ENCODE assay signal across 7 cellular contexts in the genomic region with DNA sequence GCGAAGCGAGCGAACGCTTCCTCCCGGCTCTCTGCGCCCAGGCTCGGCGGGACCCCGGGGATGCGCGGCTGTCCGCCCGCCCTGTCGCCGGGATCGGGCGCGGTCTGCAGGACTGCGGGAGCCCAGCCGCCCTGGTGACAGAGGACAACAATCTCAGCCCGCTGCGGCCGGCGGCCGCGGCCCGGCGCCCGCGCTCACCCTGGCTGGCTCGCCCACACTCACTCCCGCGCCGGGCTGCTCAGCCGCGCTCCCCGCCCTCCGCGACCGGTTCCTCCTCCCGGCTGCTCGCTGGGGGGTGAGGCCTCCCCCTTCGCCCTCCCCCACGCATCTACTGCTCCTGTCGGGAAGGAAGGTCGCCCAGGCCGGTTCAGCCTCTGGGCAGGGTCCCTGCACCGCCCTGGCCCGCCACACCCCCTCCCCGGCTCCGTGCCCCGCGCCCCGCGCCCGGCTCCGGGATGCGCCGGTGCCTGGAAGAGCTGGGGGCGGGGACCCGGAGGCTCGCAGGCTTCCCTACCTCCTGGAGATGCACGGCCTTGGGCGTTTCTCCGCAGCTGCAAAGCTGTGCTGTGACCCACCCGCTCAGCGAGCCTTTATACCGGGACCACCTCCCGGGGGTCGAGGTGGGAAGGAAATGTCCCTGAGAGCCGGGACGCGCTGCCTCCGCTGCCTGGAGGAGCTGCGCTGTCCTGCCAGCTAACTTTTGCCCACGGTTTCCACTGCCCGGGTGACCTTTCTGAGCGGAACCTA. TPM values are rescaled to one million over a fixed set of nuclear protein-coding genes. Genes with fewer than 3 reads are reported as not detected.
DNase-seq lines count a peak whose midpoint lies in the region; ATAC-seq and TF ChIP-seq lines count a peak whose summit lies in the region.

A gene with protein sequence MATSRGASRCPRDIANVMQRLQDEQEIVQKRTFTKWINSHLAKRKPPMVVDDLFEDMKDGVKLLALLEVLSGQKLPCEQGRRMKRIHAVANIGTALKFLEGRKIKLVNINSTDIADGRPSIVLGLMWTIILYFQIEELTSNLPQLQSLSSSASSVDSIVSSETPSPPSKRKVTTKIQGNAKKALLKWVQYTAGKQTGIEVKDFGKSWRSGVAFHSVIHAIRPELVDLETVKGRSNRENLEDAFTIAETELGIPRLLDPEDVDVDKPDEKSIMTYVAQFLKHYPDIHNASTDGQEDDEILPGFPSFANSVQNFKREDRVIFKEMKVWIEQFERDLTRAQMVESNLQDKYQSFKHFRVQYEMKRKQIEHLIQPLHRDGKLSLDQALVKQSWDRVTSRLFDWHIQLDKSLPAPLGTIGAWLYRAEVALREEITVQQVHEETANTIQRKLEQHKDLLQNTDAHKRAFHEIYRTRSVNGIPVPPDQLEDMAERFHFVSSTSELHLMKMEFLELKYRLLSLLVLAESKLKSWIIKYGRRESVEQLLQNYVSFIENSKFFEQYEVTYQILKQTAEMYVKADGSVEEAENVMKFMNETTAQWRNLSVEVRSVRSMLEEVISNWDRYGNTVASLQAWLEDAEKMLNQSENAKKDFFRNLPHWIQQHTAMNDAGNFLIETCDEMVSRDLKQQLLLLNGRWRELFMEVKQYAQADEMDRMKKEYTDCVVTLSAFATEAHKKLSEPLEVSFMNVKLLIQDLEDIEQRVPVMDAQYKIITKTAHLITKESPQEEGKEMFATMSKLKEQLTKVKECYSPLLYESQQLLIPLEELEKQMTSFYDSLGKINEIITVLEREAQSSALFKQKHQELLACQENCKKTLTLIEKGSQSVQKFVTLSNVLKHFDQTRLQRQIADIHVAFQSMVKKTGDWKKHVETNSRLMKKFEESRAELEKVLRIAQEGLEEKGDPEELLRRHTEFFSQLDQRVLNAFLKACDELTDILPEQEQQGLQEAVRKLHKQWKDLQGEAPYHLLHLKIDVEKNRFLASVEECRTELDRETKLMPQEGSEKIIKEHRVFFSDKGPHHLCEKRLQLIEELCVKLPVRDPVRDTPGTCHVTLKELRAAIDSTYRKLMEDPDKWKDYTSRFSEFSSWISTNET (N-terminal part only) (minus strand): TSS at position 688 of the 747 bp plus-strand sequence. CDS start 9,031 bp downstream, outside the sequence.

- peaks cover 15% of the 10 kb centered on the region for H3K27me3 Mint-ChIP-seq in glutamatergic neuron (ENCODE audit: unreplicated experiment)

- H3K9me3 Mint-ChIP-seq in glutamatergic neuron (ENCODE audit: unreplicated experiment): peaks cover 3% of the 10 kb centered on the region

- ATAC-seq in GM18511 (IDR thresholded peaks at IDR 0.05; ENCODE audit: unreplicated experiment) (peak; percentile 45), HG03159 (IDR thresholded peaks at IDR 0.05; ENCODE audit: unreplicated experiment) (peak; percentile 44), GM21737 (IDR thresholded peaks at IDR 0.05; ENCODE audit: unreplicated experiment) (no peak)

- peaks cover 82 to 88% of the 10 kb centered on the region in 2 experiments for H3K4me1 ChIP-seq in neutrophil (ENCODE audit: control insufficient read depth in 1 of 2, insufficient read depth in 1 of 2, low read depth in 1 of 2, low read length in 1 of 2)

- H3K36me3 ChIP-seq in neutrophil: no peaks in the 10 kb centered on the region

- H3K27me3 ChIP-seq in neutrophil: no peaks in the 10 kb centered on the region

- H3K27ac ChIP-seq in neutrophil: peak within 1 kb of the TSS; percentile 88

- no peak for TF ChIP-seq CTCF in glutamatergic neuron (IDR thresholded peaks at IDR 0.05; ENCODE audit: partially characterized antibody, unreplicated experiment)
- no peak for TF ChIP-seq CTCF in neutrophil (IDR thresholded peaks at IDR 0.05)

- peaks cover 14% of the 10 kb centered on the region for H3K4me1 Mint-ChIP-seq in glutamatergic neuron (ENCODE audit: low read depth, unreplicated experiment)

- no peaks in the 10 kb centered on the region for H3K36me3 Mint-ChIP-seq in glutamatergic neuron (ENCODE audit: unreplicated experiment)

- DNase-seq in activated gamma-delta T cell treated with Interleukin-2 at 50 U/mL for 16 hours: peak; percentile 5
- DNase-seq in glutamatergic neuron: peak; percentile 70
- DNase-seq in cortex of kidney (lab: John Stamatoyannopoulos, UW): no peak

- H3K4me3 Mint-ChIP-seq in glutamatergic neuron (ENCODE audit: unreplicated experiment): peak within 1 kb of the TSS; percentile 97

- H3K9me3 ChIP-seq in neutrophil: no peaks in the 10 kb centered on the region

- peak within 1 kb of the TSS; percentile 86 to 98 for H3K4me3 ChIP-seq in neutrophil (ENCODE audit: low read depth in 1 of 2, low read length in 1 of 2)

- peak within 1 kb of the TSS; percentile 79 for H3K27ac Mint-ChIP-seq in glutamatergic neuron (ENCODE audit: unreplicated experiment)

RNA-seq across cellular contexts. Expression of the gene that starts here (rescaled TPM):
- 23.4 TPM for total RNA-seq in glutamatergic neuron (ENCODE audit: unreplicated experiment)
